Comparison of ENCODE assay signal across 28 cellular contexts in the genomic region with DNA sequence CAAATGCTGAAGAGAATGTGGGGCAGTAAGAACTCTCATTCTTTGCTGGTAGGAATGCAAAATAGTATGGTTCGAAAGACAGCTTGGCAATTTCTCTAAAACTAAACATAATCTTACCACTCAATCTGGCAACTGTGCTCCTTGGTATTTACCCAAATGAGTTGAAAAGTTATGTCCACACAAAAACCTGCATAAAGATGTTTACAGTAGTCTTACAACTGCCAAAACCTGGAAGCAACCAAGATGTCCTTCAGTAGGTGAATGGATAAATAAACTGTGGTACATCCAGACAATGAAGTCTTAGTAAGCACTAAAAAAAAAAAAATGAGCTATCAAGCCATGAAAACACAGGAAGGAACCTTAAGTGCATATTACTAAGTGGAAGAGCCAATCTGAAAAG.
"Had no signal": no experiment of that assay in that cellular context is flagged by ENCODE, and none has a peak within 500 bp of the region (broad histone marks: within the 10 kb centered on the region; RNA-seq: fewer than 3 reads in every experiment).

No MANE protein-coding gene starts in this region.

- H3K4me1 Mint-ChIP-seq: activated CD4-positive, alpha-beta T cell treated with anti-CD3 and anti-CD28 coated beads, Interleukin-2, amount 10 ng/mL, durations not matched to agents 7 days and 5 days; WTC11 had no signal

- H3K27ac ChIP-seq: KMS-11, Peyer's patch, RWPE1, SJSA1 had no signal

- H3K27me3 ChIP-seq: Peyer's patch, SJSA1 had no signal

- H3K27ac Mint-ChIP-seq: activated CD4-positive, alpha-beta memory T cell treated with anti-CD3 and anti-CD28 coated beads for 36 hours; activated CD4-positive, alpha-beta T cell treated with anti-CD3 and anti-CD28 coated beads, Interleukin-2, amount 10 ng/mL, durations not matched to agents 7 days and 5 days; activated naive CD4-positive, alpha-beta T cell treated with anti-CD3 and anti-CD28 coated beads, Interleukin-2, amount 50 U/mL, for 24 hours; T-helper 2 cell treated with Interferon-gamma antibody and Interleukin-4, amounts not matched to agents 5 μg/mL and 100 μg/mL, for 36 hours; WTC11 had no signal

- H3K27me3 Mint-ChIP-seq: activated CD4-positive, alpha-beta memory T cell treated with anti-CD3 and anti-CD28 coated beads for 36 hours; activated CD4-positive, alpha-beta T cell treated with anti-CD3 and anti-CD28 coated beads, Interleukin-2, amount 10 ng/mL, durations not matched to agents 7 days and 5 days; activated naive CD4-positive, alpha-beta T cell treated with anti-CD3 and anti-CD28 coated beads, Interleukin-2, amount 50 U/mL, for 24 hours had no signal

- H3K4me1 ChIP-seq: Peyer's patch, SJSA1 had no signal

- DNase-seq: activated CD4-positive, alpha-beta memory T cell treated with anti-CD3 and anti-CD28 coated beads for 36 hours; activated CD4-positive, alpha-beta T cell treated with anti-CD3 and anti-CD28 coated beads, Interleukin-2, amount 10 ng/mL, durations not matched to agents 7 days and 5 days; activated CD4-positive, CD25-positive, alpha-beta regulatory T cell treated with anti-CD3 and anti-CD28 coated beads, Interleukin-2, amount 50 U/mL, for 72 hours; activated CD8-positive, alpha-beta memory T cell treated with anti-CD3 and anti-CD28 coated beads for 24 hours; activated effector memory CD4-positive, alpha-beta T cell treated with Interleukin-2 at 50 U/mL for 16 hours; activated naive CD4-positive, alpha-beta T cell; activated T-cell treated with anti-CD3 and anti-CD28 coated beads, Interleukin-2, amount 50 U/mL, for 48 hours; amygdala; cerebellar nuclear complex; MM.1S; NCI-H1105; NCI-H1436; NCI-H1694 treated with DMSO at 0.1 percent for 48 hours; NCI-H2029 treated with DMSO at 0.1 percent for 48 hours; NCI-H510A treated with DMSO at 0.1 percent for 48 hours; NCI-H69; NK-92 treated with Interleukin-12 subunit alpha and Interleukin-12 subunit beta, amount 100 ng/mL, for 24 hours; OCI-M1; Peyer's patch; Right ventricle myocardium superior; SW 1271 had no signal

- H3K4me2 ChIP-seq: KMS-11 had no signal

- H3K9me3 Mint-ChIP-seq: activated CD4-positive, alpha-beta memory T cell treated with anti-CD3 and anti-CD28 coated beads for 36 hours; activated CD4-positive, alpha-beta T cell treated with anti-CD3 and anti-CD28 coated beads, Interleukin-2, amount 10 ng/mL, durations not matched to agents 7 days and 5 days; activated naive CD4-positive, alpha-beta T cell treated with anti-CD3 and anti-CD28 coated beads, Interleukin-2, amount 50 U/mL, for 24 hours; T-helper 2 cell treated with Interferon-gamma antibody and Interleukin-4, amounts not matched to agents 5 μg/mL and 100 μg/mL, for 36 hours; WTC11 had no signal

- H3K9me3 ChIP-seq: Peyer's patch, SJSA1 had no signal

- ATAC-seq: SK-N-SH treated with all-trans-retinoic acid at 6 μM for 48 hours, WTC11 had no signal

- H3K4me3 ChIP-seq: Peyer's patch, SJSA1 had no signal

- H3K4me3 Mint-ChIP-seq: activated CD4-positive, alpha-beta memory T cell treated with anti-CD3 and anti-CD28 coated beads for 36 hours; activated CD4-positive, alpha-beta T cell treated with anti-CD3 and anti-CD28 coated beads, Interleukin-2, amount 10 ng/mL, durations not matched to agents 7 days and 5 days; activated naive CD4-positive, alpha-beta T cell treated with anti-CD3 and anti-CD28 coated beads, Interleukin-2, amount 50 U/mL, for 24 hours; T-helper 2 cell treated with Interferon-gamma antibody and Interleukin-4, amounts not matched to agents 5 μg/mL and 100 μg/mL, for 36 hours; WTC11 had no signal

- H3K9ac ChIP-seq: KMS-11 had no signal
